In the genomic region with DNA sequence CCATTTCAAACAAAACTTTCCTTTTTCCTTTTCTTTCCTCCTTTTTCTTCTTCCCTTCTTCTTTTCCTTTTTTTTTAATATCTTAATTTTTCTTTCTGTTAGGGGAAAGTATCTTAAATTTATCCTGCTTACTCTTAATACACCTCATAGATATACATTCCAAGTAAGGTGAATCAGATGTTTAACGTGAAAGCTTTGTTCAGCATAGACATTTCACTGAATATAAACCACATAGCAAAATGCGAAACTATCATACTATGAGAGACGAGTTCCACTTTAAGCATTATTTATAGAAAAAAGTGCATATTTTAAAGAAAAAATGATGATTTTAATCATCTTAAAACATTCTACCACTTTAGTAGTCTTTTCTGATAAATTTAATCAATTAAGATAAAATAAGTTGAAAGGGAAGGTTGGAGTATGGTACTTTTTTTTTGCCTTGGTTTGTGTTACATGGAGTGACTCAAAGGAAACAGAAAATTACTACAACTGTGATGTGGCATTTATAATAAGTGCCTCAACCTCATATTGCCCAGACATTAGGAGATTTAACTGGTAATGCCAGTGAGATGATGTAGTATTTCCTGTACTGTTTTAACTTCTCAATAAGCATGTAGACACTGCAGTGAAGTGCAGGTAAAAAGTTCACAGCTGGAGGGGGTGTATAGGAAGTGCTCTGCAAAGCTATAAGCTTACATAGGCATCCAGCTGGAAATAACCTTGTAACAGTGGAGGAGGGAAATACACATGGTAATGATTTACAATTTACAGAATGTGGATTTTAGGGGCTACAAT, we compare ENCODE assay signal across 11 cellular contexts.
DNase-seq lines count a peak whose midpoint lies in the region; ATAC-seq, FAIRE-seq and TF ChIP-seq lines count a peak whose summit lies in the region.
"Had no signal": no experiment of that assay in that cellular context is flagged by ENCODE, and none has a peak within 500 bp of the region (broad histone marks: within the 10 kb centered on the region; RNA-seq: fewer than 3 reads in every experiment).

No MANE protein-coding gene starts in this region.

- no peaks in the 10 kb centered on the region for H3K9me3 ChIP-seq in left lung
- H3K9me3 ChIP-seq: neutrophil had no signal

- H3K4me3 Mint-ChIP-seq in T-cell, result no peak overlapping the region

- peak; percentile 36 for FAIRE-seq in GM18507 (lab: Jason Lieb, UNC)
- FAIRE-seq: colon had no signal

- POLR2A ChIA-PET in T-cell (lab: Charles Lee), result no interaction called here

- peaks cover 30% of the 10 kb centered on the region for H3K36me3 Mint-ChIP-seq in T-cell

- H3K4me1 ChIP-seq in left lung, result no peaks in the 10 kb centered on the region

- no peak for TF ChIP-seq CTCF in left lung (IDR thresholded peaks at IDR 0.05)

- intact Hi-C loops in left lung (cut with DNase I), result no loop called here
- intact Hi-C loops in Right ventricle myocardium inferior (cut with DNase I), result no loop called here

- no peaks in the 10 kb centered on the region for H3K36me3 ChIP-seq in left lung
- H3K36me3 ChIP-seq: neutrophil had no signal

- DNase-seq in GM18507 (ENCODE audit: extremely low spot score, insufficient read length, low read depth) (no peak), HCEC 1CT (peak; percentile 25), T-cell (peak in 20 of 34 experiments; percentile 7 to 44 (median 16)), left lung (no peak), NCI-H526 treated with DMSO at 0.1 percent for 48 hours (lab: John Stamatoyannopoulos, UW) (no peak), Right ventricle myocardium inferior (ENCODE audit: missing footprints) (no peak)
- DNase-seq in stimulated activated CD8-positive, alpha-beta memory T cell treated with anti-CD3 and anti-CD28 coated beads, Interleukin-4, amount 100 ng/mL, for 48 hours, result no peak
- DNase-seq: NCI-H1930 had no signal

- peaks cover 67 to 76% (median 70%) of the 10 kb centered on the region in 3 donors for H3K4me1 Mint-ChIP-seq in T-cell

- H3K27ac ChIP-seq in left lung, result no peak overlapping the region
- H3K27ac ChIP-seq: neutrophil had no signal

- no peaks in the 10 kb centered on the region for H3K27me3 Mint-ChIP-seq in T-cell

- no peaks in the 10 kb centered on the region for H3K9me3 Mint-ChIP-seq in T-cell

- no peaks in the 10 kb centered on the region for H3K27me3 ChIP-seq in left lung
- H3K27me3 ChIP-seq: neutrophil had no signal

- CTCF ChIA-PET in T-cell (lab: Charles Lee), result interaction anchor here in 1 of 2 donors (0.8 to 2.1 kb wide), 4 partner anchors 199 to 332 kb away, joined by 3 to 11 read pairs (median 4); a partner anchor contains a TSS

- peak; percentile 84 to 98 (median 94) for ATAC-seq in T-cell (replicated peaks in 1 of 4)
- ATAC-seq in left lung, result peak; percentile 64
- ATAC-seq in Right ventricle myocardium inferior, result no peak
- ATAC-seq in GM21619 (IDR thresholded peaks at IDR 0.05; ENCODE audit: unreplicated experiment), result no peak

- peak overlapping the region; percentile 59 to 71 for H3K27ac Mint-ChIP-seq in T-cell

- no peak overlapping the region for H3K4me3 ChIP-seq in left lung

Comparison
In these comparisons a context has a peak if more than half of its experiments do, and no peak if none do; other contexts are left out.
1. DNase-seq: peak in HCEC 1CT (single experiment) and T-cell (20 of 34); none in GM18507 (single experiment), left lung (0 of 2), NCI-H526 treated with DMSO at 0.1 percent for 48 hours (single experiment), Right ventricle myocardium inferior (single experiment) and stimulated activated CD8-positive, alpha-beta memory T cell treated with anti-CD3 and anti-CD28 coated beads, Interleukin-4, amount 100 ng/mL, for 48 hours (single experiment).
2. ATAC-seq: peak in T-cell (4 of 4) and left lung (single experiment); none in Right ventricle myocardium inferior (single experiment) and GM21619 (single experiment).